In genomic region chr21:45331521-45332257, GRCh38 we compare ENCODE assay signal across 1 cellular context.
TF ChIP-seq lines count a peak whose summit lies in the region.

No MANE protein-coding gene starts in this region.

TF ChIP-seq in IMR-90, 13 proteins besides CTCF, POLR2A, EP300 and RAD21 (continued from another document):
- TF ChIP-seq ELK1 (IDR thresholded peaks at IDR 0.05; ENCODE audit: borderline replicate concordance, low read depth, low read length): no peak
- TF ChIP-seq CHD1 (IDR thresholded peaks at IDR 0.05; ENCODE audit: low read depth, low read length): no peak
- TF ChIP-seq MXI1 (IDR thresholded peaks at IDR 0.05; ENCODE audit: borderline replicate concordance, low read depth, low read length): no peak
- TF ChIP-seq RCOR1 (IDR thresholded peaks at IDR 0.05; ENCODE audit: insufficient replicate concordance, low read length): no peak
- TF ChIP-seq CEBPB (IDR thresholded peaks at IDR 0.05; ENCODE audit: low read depth, low read length): no peak
- no peak for TF ChIP-seq MAZ (IDR thresholded peaks at IDR 0.05; ENCODE audit: borderline replicate concordance, low read depth, low read length)
- TF ChIP-seq, protein P1, sequence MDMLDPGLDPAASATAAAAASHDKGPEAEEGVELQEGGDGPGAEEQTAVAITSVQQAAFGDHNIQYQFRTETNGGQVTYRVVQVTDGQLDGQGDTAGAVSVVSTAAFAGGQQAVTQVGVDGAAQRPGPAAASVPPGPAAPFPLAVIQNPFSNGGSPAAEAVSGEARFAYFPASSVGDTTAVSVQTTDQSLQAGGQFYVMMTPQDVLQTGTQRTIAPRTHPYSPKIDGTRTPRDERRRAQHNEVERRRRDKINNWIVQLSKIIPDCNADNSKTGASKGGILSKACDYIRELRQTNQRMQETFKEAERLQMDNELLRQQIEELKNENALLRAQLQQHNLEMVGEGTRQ (IDR thresholded peaks at IDR 0.05; ENCODE audit: low read depth, low read length): no peak
